ENCODE assay signal across 9 cellular contexts in the genomic region with DNA sequence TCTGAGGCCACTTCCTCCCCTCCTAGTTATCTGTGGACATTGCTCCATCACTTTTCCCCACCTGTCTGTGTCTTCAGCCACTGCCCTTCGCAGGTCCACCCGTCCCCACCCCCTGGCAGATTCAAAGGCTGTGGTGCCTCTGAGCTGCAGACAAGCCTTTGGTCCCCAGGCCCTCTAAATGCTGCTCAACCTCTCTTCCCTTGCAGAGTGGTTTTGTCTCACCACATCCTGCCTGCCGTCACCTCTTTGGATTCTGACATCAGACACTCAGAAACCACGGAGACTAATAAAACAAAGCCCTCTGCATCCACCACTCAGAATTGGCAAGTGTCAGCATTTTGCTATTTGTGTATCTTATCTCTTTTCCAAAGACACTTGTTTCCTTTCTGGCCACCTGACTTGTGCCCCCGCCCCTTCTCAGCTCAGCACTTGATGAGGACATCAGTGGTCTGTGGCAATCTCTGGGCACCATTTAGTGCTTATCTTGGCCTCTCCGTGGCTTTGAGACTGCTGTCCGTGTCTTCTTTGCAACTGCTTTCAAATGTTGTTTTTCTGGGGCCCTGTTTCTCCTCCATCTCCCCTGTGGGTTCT. TPM values are rescaled to one million over a fixed set of nuclear protein-coding genes. Genes with fewer than 3 reads are reported as not detected.
DNase-seq lines count a peak whose midpoint lies in the region; ATAC-seq and TF ChIP-seq lines count a peak whose summit lies in the region.
"Had no signal": no experiment of that assay in that cellular context is flagged by ENCODE, and none has a peak within 500 bp of the region (broad histone marks: within the 10 kb centered on the region; RNA-seq: fewer than 3 reads in every experiment).

No MANE protein-coding gene starts in this region.

- DNase-seq in AG09309 (ENCODE audit: low read depth), result peak; percentile 87
- peak; percentile 97 for DNase-seq in SW480 (ENCODE audit: low spot score)
- peak; percentile 67 for DNase-seq in activated naive CD8-positive, alpha-beta T cell treated with anti-CD3 and anti-CD28 coated beads, Interleukin-2, amount 50 U/mL, for 24 hours
- DNase-seq in natural killer cell, result peak; percentile 70
- no peak for DNase-seq in spleen

- H3K4me3 ChIP-seq in AG09309 (ENCODE audit: control insufficient read depth, low read depth, low read length) (no peak overlapping the region), spleen (no peak overlapping the region)

- peaks cover 24% of the 10 kb centered on the region for H3K4me1 Mint-ChIP-seq in activated naive CD8-positive, alpha-beta T cell treated with anti-CD3 and anti-CD28 coated beads, Interleukin-2, amount 50 U/mL, for 24 hours
- H3K4me1 Mint-ChIP-seq in natural killer cell, result peaks cover 22 to 30% of the 10 kb centered on the region in 2 donors

- peaks cover 8% of the 10 kb centered on the region for H3K9me3 Mint-ChIP-seq in activated naive CD8-positive, alpha-beta T cell treated with anti-CD3 and anti-CD28 coated beads, Interleukin-2, amount 50 U/mL, for 24 hours
- peaks cover 3% of the 10 kb centered on the region in 2 donors for H3K9me3 Mint-ChIP-seq in natural killer cell

- TF ChIP-seq CTCF in AG09309 (IDR thresholded peaks at IDR 0.05; ENCODE audit: control insufficient read depth, insufficient read depth, low read depth, low read length, missing control alignments), result no peak
- TF ChIP-seq CTCF in natural killer cell (IDR thresholded peaks at IDR 0.05), result no peak
- TF ChIP-seq CTCF in spleen (IDR thresholded peaks at IDR 0.05 in 8 of 11, conservative IDR thresholded peaks at IDR 0.05 in 3 of 11), result no peak

- peaks cover 2% of the 10 kb centered on the region for H3K36me3 Mint-ChIP-seq in activated naive CD8-positive, alpha-beta T cell treated with anti-CD3 and anti-CD28 coated beads, Interleukin-2, amount 50 U/mL, for 24 hours (ENCODE audit: low read depth)
- no peaks in the 10 kb centered on the region for H3K36me3 Mint-ChIP-seq in natural killer cell

- H3K27me3 ChIP-seq in spleen (replicated peaks in 1 of 7), result peaks cover 0 to 47% (median 14%) of the 10 kb centered on the region in 7 donors

- H3K27me3 Mint-ChIP-seq in activated naive CD8-positive, alpha-beta T cell treated with anti-CD3 and anti-CD28 coated beads, Interleukin-2, amount 50 U/mL, for 24 hours, result peaks cover 42% of the 10 kb centered on the region
- peaks cover 27 to 31% of the 10 kb centered on the region in 2 donors for H3K27me3 Mint-ChIP-seq in natural killer cell (ENCODE audit: low read depth in 2 of 2)

- TF ChIP-seq POLR2A in spleen (IDR thresholded peaks at IDR 0.05), result no peak

- WGBS in spleen, 5 donors, result 9 to 21% (median 13%) methylated on average over 7 of the region's 7 CpGs

- peak overlapping the region; percentile 43 for H3K4me3 Mint-ChIP-seq in activated naive CD8-positive, alpha-beta T cell treated with anti-CD3 and anti-CD28 coated beads, Interleukin-2, amount 50 U/mL, for 24 hours
- peak overlapping the region; percentile 55 for H3K4me3 Mint-ChIP-seq in natural killer cell
- H3K4me3 Mint-ChIP-seq: nephron had no signal

- H3K27ac ChIP-seq in spleen, result peak overlapping the region in 4 of 8 donors; percentile 13 to 70 (median 61)

- ATAC-seq in GM19043 (IDR thresholded peaks at IDR 0.05; ENCODE audit: low read depth, unreplicated experiment), result peak; percentile 96
- ATAC-seq in HG03432 (IDR thresholded peaks at IDR 0.05; ENCODE audit: unreplicated experiment), result peak; percentile 97
- peak; percentile 95 for ATAC-seq in activated naive CD8-positive, alpha-beta T cell treated with anti-CD3 and anti-CD28 coated beads, Interleukin-2, amount 50 U/mL, for 24 hours
- ATAC-seq in natural killer cell, result peak; percentile 87 to 91 (median 91)
- ATAC-seq in HG02588 (IDR thresholded peaks at IDR 0.05; ENCODE audit: unreplicated experiment), result no peak

- peaks cover 0 to 8% (median 0%) of the 10 kb centered on the region in 8 donors for H3K9me3 ChIP-seq in spleen

- no peaks in the 10 kb centered on the region for H3K36me3 ChIP-seq in spleen

- H3K4me1 ChIP-seq in spleen, result peaks cover 0 to 20% (median 7%) of the 10 kb centered on the region in 6 donors

- peak overlapping the region; percentile 65 for H3K27ac Mint-ChIP-seq in activated naive CD8-positive, alpha-beta T cell treated with anti-CD3 and anti-CD28 coated beads, Interleukin-2, amount 50 U/mL, for 24 hours
- H3K27ac Mint-ChIP-seq in natural killer cell, result peak overlapping the region; percentile 84 to 91
- H3K27ac Mint-ChIP-seq: nephron had no signal

- intact Hi-C loops in natural killer cell (cut with micrococcal nuclease) (no loop called here), spleen (cut with DNase I; ENCODE audit: low total_unique reads) (no loop called here)

RNA-seq across cellular contexts. Expression of a gene that starts 7.7 kb away (rescaled TPM):
- 1 to 10 TPM; 2.8 to 5.4 (median 5.0) TPM for total RNA-seq in natural killer cell
- 1 to 10 TPM in 5 of 7 donors, under 1 TPM in 2; 0.68 to 4.1 (median 2.6) TPM for total RNA-seq in spleen
- 1 to 10 TPM; 1.6 to 2.2 (median 1.7) TPM for polyA plus RNA-seq in spleen
